ENCODE assay signal across 36 cellular contexts in the genomic region with DNA sequence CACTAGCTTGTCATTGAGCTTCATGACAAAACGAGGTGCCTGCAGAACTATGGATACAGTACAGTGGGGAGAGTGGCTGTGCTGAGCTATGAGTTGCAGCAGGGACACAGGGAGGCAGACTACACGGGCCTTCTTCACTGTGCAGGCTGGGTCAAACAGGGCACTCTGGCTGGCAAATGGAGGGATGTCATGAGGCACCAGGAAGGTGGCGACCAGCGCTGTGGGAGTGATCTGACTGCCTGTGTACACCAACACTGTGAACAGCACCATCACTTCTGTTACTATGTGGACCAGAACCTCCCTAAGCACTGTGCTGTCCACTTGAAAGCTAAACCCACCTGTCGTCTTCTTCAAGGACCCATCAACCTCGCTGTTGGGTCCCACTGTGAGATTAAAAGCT. TPM values are rescaled to one million over a fixed set of nuclear protein-coding genes. Genes with fewer than 3 reads are reported as not detected.
"Had no signal": no experiment of that assay in that cellular context is flagged by ENCODE, and none has a peak within 500 bp of the region (broad histone marks: within the 10 kb centered on the region; RNA-seq: fewer than 3 reads in every experiment).

No MANE protein-coding gene starts in this region.

- H3K36me3 ChIP-seq: MG63 had no signal

- DNase-seq: Karpas-422, MG63, MM.1S, NCI-H1048, NCI-H1092, NCI-H1092 treated with DMSO at 0.1 percent for 48 hours, NCI-H1105, NCI-H1105 treated with DMSO at 0.1 percent for 48 hours, NCI-H1417, NCI-H1417 treated with DMSO at 0.1 percent for 48 hours, NCI-H1436, NCI-H1436 treated with DMSO at 0.1 percent for 48 hours, NCI-H146, NCI-H1694, NCI-H1694 treated with DMSO at 0.1 percent for 48 hours, NCI-H187, NCI-H187 treated with DMSO at 0.1 percent for 48 hours, NCI-H1930, NCI-H2029, NCI-H2029 treated with DMSO at 0.1 percent for 48 hours, NCI-H2081, NCI-H2081 treated with DMSO at 0.1 percent for 48 hours, NCI-H2107, NCI-H2171, NCI-H2171 treated with DMSO at 0.1 percent for 48 hours, NCI-H2227 treated with DMSO at 0.1 percent for 48 hours, NCI-H226, NCI-H345, NCI-H446, NCI-H446 treated with DMSO at 0.1 percent for 48 hours, NCI-H510A, NCI-H510A treated with DMSO at 0.1 percent for 48 hours had no signal

- H3K4me3 ChIP-seq: MG63 had no signal

- H3K27me3 ChIP-seq: MG63 had no signal

RNA-seq across cellular contexts. Expression of a gene that starts 3.1 kb away (rescaled TPM):
- total RNA-seq: LHCN-M2, M059J, MCF 10A, NCI-H460 had no signal
